In genomic region chr3:52190294-52190841, GRCh38 we compare ENCODE assay signal across 14 cellular contexts. TPM values are rescaled to one million over a fixed set of nuclear protein-coding genes. Genes with fewer than 3 reads are reported as not detected.
DNase-seq lines count a peak whose midpoint lies in the region; TF ChIP-seq lines count a peak whose summit lies in the region.
"Had no signal": no experiment of that assay in that cellular context is flagged by ENCODE, and none has a peak within 500 bp of the region (broad histone marks: within the 10 kb centered on the region; RNA-seq: fewer than 3 reads in every experiment).

No MANE protein-coding gene starts in this region.

- no peak overlapping the region for H3K9ac ChIP-seq in parathyroid adenoma

- TF ChIP-seq CTCF in foreskin fibroblast (IDR thresholded peaks at IDR 0.05; ENCODE audit: low read depth, low read length) (no peak), parathyroid adenoma (IDR thresholded peaks at IDR 0.05) (no peak)

- H3K9me3 ChIP-seq in SJCRH30 (replicated peaks) (no peaks in the 10 kb centered on the region), parathyroid adenoma (ENCODE audit: control insufficient read depth, low read length) (no peaks in the 10 kb centered on the region)
- H3K9me3 ChIP-seq: BLaER1 treated with 17β-estradiol and CSF1 and Interleukin-3, amounts not matched to agents 10 nM and 100 nM had no signal

- H3K36me3 ChIP-seq in SJCRH30 (no peaks in the 10 kb centered on the region), parathyroid adenoma (ENCODE audit: control insufficient read depth, insufficient read depth, low read length) (no peaks in the 10 kb centered on the region)
- H3K36me3 ChIP-seq: BLaER1 treated with 17β-estradiol and CSF1 and Interleukin-3, amounts not matched to agents 10 nM and 100 nM had no signal

- H3K4me3 ChIP-seq in SJCRH30 (no peak overlapping the region), foreskin fibroblast (ENCODE audit: low read depth in 1 of 2, low read length in 2 of 2) (no peak overlapping the region), parathyroid adenoma (ENCODE audit: low read depth, low read length) (no peak overlapping the region)
- H3K4me3 ChIP-seq: BLaER1 treated with 17β-estradiol and CSF1 and Interleukin-3, amounts not matched to agents 10 nM and 100 nM had no signal

- H3K4me1 ChIP-seq in SJCRH30 = peaks cover 18% of the 10 kb centered on the region
- H3K4me1 ChIP-seq in parathyroid adenoma = peaks cover 29% of the 10 kb centered on the region

- H3K79me2 ChIP-seq in parathyroid adenoma = no peaks in the 10 kb centered on the region

- peak; percentile 53 for DNase-seq in AG20443 (ENCODE audit: low spot score)
- DNase-seq in SJCRH30 = peak; percentile 82 to 85
- DNase-seq in foreskin fibroblast = peak; percentile 36 to 68
- DNase-seq in CD1c-positive myeloid dendritic cell (ENCODE audit: extremely low spot score) = no peak
- DNase-seq in kidney glomerular epithelial cell (lab: John Stamatoyannopoulos, UW) = no peak
- no peak for DNase-seq in NOMO-1 treated with dmso at 0.1 percent for 144 hours (lab: John Stamatoyannopoulos, UW; ENCODE audit: unreplicated experiment)
- DNase-seq in GDM1 (lab: John Stamatoyannopoulos, UW) = no peak
- DNase-seq: activated naive CD4-positive, alpha-beta T cell treated with anti-CD3 and anti-CD28 coated beads for 36 hours; NCI-H510A; T-helper 9 cell had no signal

- H3K27ac ChIP-seq in SJCRH30 (peak overlapping the region; percentile 39), parathyroid adenoma (peak overlapping the region; percentile 81)

- H3K27me3 ChIP-seq in SJCRH30 (no peaks in the 10 kb centered on the region), parathyroid adenoma (ENCODE audit: control insufficient read depth, insufficient read depth, low read length) (no peaks in the 10 kb centered on the region)
- H3K27me3 ChIP-seq: BLaER1 treated with 17β-estradiol and CSF1 and Interleukin-3, amounts not matched to agents 10 nM and 100 nM had no signal

- H3K4me2 ChIP-seq in parathyroid adenoma (ENCODE audit: low read length) = no peak overlapping the region

- peak overlapping the region; percentile 31 for H2AFZ ChIP-seq in parathyroid adenoma

RNA-seq across cellular contexts. Expression of gene ALAS1, which starts 7.6 kb away (rescaled TPM):
- total RNA-seq in SJCRH30 (2014; rRNA removed; shearing (Covaris generic)) = 46.8 and 50.3 TPM in 2 replicates

RNA-seq across cellular contexts. Expression of gene TLR9, which starts 35.1 kb away (rescaled TPM):
- total RNA-seq in SJCRH30 (2014; rRNA removed; shearing (Covaris generic)) = not detected in 2 replicates
- total RNA-seq: skeletal muscle tissue, temporal lobe had no signal

RNA-seq across cellular contexts. Expression of gene POC1A, which starts 36.1 kb away (rescaled TPM):
- 27.1 and 28.3 TPM in 2 replicates for total RNA-seq in SJCRH30 (2014; rRNA removed; shearing (Covaris generic))

RNA-seq across cellular contexts. Expression of gene TWF2, which starts 48.6 kb away (rescaled TPM):
- total RNA-seq in SJCRH30 (2014; rRNA removed; shearing (Covaris generic)) = 32.3 and 32.7 TPM in 2 replicates

RNA-seq across cellular contexts. Expression of gene PPM1M, which starts 55.2 kb away (rescaled TPM):
- total RNA-seq in SJCRH30 (2014; rRNA removed; shearing (Covaris generic)) = 6.1 and 7.6 TPM in 2 replicates

Comparison
In these comparisons a context has a peak if more than half of its experiments do, and no peak if none do; other contexts are left out.
1. DNase-seq: peak in AG20443 (single experiment), SJCRH30 (2 of 2) and foreskin fibroblast (2 of 2); none in CD1c-positive myeloid dendritic cell (single experiment), kidney glomerular epithelial cell (single experiment), NOMO-1 treated with dmso at 0.1 percent for 144 hours (single experiment) and GDM1 (single experiment).